8 cellular contexts compared by ENCODE assay signal in the genomic region with DNA sequence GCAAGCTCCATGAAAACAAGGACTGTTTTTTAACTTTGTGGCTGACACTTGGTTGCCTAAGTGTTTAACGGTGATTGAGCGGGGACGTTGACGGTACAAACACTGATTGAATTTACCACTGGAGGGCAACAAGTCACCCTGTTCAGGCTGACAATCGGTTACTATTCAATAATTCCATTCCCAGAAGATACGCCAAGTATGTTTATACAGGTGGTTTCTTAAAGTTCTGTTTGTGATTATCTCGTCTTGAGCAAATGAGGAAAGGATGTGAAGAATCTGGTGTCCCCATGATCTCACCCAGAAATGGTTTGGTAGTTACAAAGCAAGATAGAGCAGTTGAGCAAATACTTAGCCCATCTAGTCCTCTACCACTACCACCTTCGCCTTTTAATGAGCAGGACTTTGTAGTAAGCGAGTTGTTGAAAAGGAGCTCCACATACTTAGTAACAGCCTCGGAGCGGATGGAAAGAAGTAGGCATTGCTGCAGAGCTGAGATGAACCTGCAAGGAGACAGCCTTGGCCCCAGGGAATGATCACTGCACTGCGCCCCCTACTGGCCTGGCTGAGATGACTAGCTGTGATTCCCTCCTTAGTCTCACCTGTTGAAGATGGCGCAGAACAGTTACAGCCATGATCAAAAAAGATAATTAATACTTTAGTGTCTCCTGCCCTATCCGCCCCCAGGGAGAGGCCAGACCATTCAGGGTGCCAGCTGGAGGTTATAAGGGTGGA. TPM values are rescaled to one million over a fixed set of nuclear protein-coding genes. Genes with fewer than 3 reads are reported as not detected.
DNase-seq lines count a peak whose midpoint lies in the region; ATAC-seq and TF ChIP-seq lines count a peak whose summit lies in the region.

No MANE protein-coding gene starts in this region.

- DNase-seq in Caco-2, result peak; percentile 84 to 88
- DNase-seq in Jurkat, Clone E6-1 (ENCODE audit: low read depth, low spot score), result peak; percentile 77
- peak; percentile 87 for DNase-seq in OCI-M1 (lab: John Stamatoyannopoulos, UW)
- DNase-seq in activated T-cell treated with anti-CD3 and anti-CD28 coated beads, Interleukin-2, amount 50 U/mL, for 1 hour, result peak; percentile 91
- peak; percentile 71 to 89 (median 85) for DNase-seq in naive thymus-derived CD8-positive, alpha-beta T cell

- POLR2A ChIA-PET in Caco-2 (lab: Charles Lee), result interaction anchor here (0.6 to 1.6 kb wide), 4 partner anchors 36 to 119 kb away, joined by 3 to 11 read pairs (median 6); a partner anchor contains a TSS
- POLR2A ChIA-PET in naive thymus-derived CD8-positive, alpha-beta T cell (lab: Charles Lee), result interaction anchor here (0.6 to 5.3 kb wide), 45 partner anchors 10 to 760 kb away, joined by 3 to 75 read pairs (median 6); a partner anchor contains a TSS

- H3K9me3 Mint-ChIP-seq in Caco-2 (ENCODE audit: unreplicated experiment), result peaks cover 9% of the 10 kb centered on the region
- H3K9me3 Mint-ChIP-seq in naive thymus-derived CD8-positive, alpha-beta T cell, result no peaks in the 10 kb centered on the region
- peaks cover 3% of the 10 kb centered on the region for H3K9me3 Mint-ChIP-seq in stimulated activated memory B cell treated with anti-CD40 and anti-IgM and Interleukin-4, amounts not matched to agents 10 μg/mL and 1 μg/mL and 100 μg/mL, for 72 hours

- peak overlapping the region; percentile 79 for H3K27ac Mint-ChIP-seq in Caco-2 (ENCODE audit: unreplicated experiment)
- H3K27ac Mint-ChIP-seq in naive thymus-derived CD8-positive, alpha-beta T cell, result peak overlapping the region; percentile 86 to 99 (median 94)
- H3K27ac Mint-ChIP-seq in stimulated activated memory B cell treated with anti-CD40 and anti-IgM and Interleukin-4, amounts not matched to agents 10 μg/mL and 1 μg/mL and 100 μg/mL, for 72 hours, result peak overlapping the region; percentile 81

- H3K4me3 Mint-ChIP-seq in Caco-2 (ENCODE audit: unreplicated experiment), result peak overlapping the region; percentile 68
- peak overlapping the region; percentile 72 to 92 (median 90) for H3K4me3 Mint-ChIP-seq in naive thymus-derived CD8-positive, alpha-beta T cell
- H3K4me3 Mint-ChIP-seq in stimulated activated memory B cell treated with anti-CD40 and anti-IgM and Interleukin-4, amounts not matched to agents 10 μg/mL and 1 μg/mL and 100 μg/mL, for 72 hours, result peak overlapping the region; percentile 79

- CTCF ChIA-PET in Caco-2 (lab: Charles Lee), result interaction anchor here (0.6 to 2.8 kb wide), 34 partner anchors 9 to 367 kb away, joined by 3 to 41 read pairs (median 4); a partner anchor contains a TSS

- ATAC-seq in GM21447 (IDR thresholded peaks at IDR 0.05; ENCODE audit: unreplicated experiment) (peak; percentile 52), esophagus mucosa (peak; percentile 84)
- peak; percentile 70 for ATAC-seq in naive thymus-derived CD8-positive, alpha-beta T cell
- ATAC-seq in stimulated activated memory B cell treated with anti-CD40 and anti-IgM and Interleukin-4, amounts not matched to agents 10 μg/mL and 1 μg/mL and 100 μg/mL, for 72 hours, result peak; percentile 88

- peaks cover 18% of the 10 kb centered on the region for H3K4me1 ChIP-seq in Caco-2

- no peaks in the 10 kb centered on the region for H3K27me3 ChIP-seq in Caco-2 (replicated peaks; ENCODE audit: control insufficient read depth, insufficient read depth, low read length)

- TF ChIP-seq CTCF in Caco-2 (IDR thresholded peaks at IDR 0.05; ENCODE audit: insufficient read depth in 1 of 2, low read depth in 1 of 2, low read length in 1 of 2, severe bottlenecking in 1 of 2, unreplicated experiment in 1 of 2), result peak; percentile 84 to 87

- BruUV-seq in Caco-2 (replicated peaks; lab: Mats Ljungman, UMichigan), result no TSS peak

- H3K36me3 Mint-ChIP-seq in Caco-2 (ENCODE audit: insufficient read depth, unreplicated experiment), result peaks cover 7% of the 10 kb centered on the region
- H3K36me3 Mint-ChIP-seq in naive thymus-derived CD8-positive, alpha-beta T cell, result peaks cover 0 to 12% (median 0%) of the 10 kb centered on the region in 3 donors
- H3K36me3 Mint-ChIP-seq in stimulated activated memory B cell treated with anti-CD40 and anti-IgM and Interleukin-4, amounts not matched to agents 10 μg/mL and 1 μg/mL and 100 μg/mL, for 72 hours, result peaks cover 9% of the 10 kb centered on the region

- H3K36me3 ChIP-seq in Caco-2 (ENCODE audit: control insufficient read depth, insufficient read depth, low read length), result no peaks in the 10 kb centered on the region

- no peaks in the 10 kb centered on the region for H3K27me3 Mint-ChIP-seq in Caco-2 (ENCODE audit: insufficient read depth, unreplicated experiment)
- peaks cover 0 to 3% (median 0%) of the 10 kb centered on the region in 5 donors for H3K27me3 Mint-ChIP-seq in naive thymus-derived CD8-positive, alpha-beta T cell
- no peaks in the 10 kb centered on the region for H3K27me3 Mint-ChIP-seq in stimulated activated memory B cell treated with anti-CD40 and anti-IgM and Interleukin-4, amounts not matched to agents 10 μg/mL and 1 μg/mL and 100 μg/mL, for 72 hours

- peak overlapping the region; percentile 31 for H3K4me3 ChIP-seq in Caco-2 (ENCODE audit: low read depth, low read length)
- H3K4me3 ChIP-seq in Jurkat, Clone E6-1 (ENCODE audit: low read length), result peak overlapping the region; percentile 42

- H3K9me3 ChIP-seq in Caco-2, result no peaks in the 10 kb centered on the region

- intact Hi-C loops in Caco-2 (cut with micrococcal nuclease; ENCODE audit: unreplicated experiment), result loop anchor here (1.0 to 2.0 kb wide), 5 partner anchors 14 to 161 kb away; no protein-coding TSS in a partner anchor

- peaks cover 14% of the 10 kb centered on the region for H3K4me1 Mint-ChIP-seq in Caco-2 (ENCODE audit: low read depth, unreplicated experiment)
- peaks cover 10 to 44% (median 20%) of the 10 kb centered on the region in 4 donors for H3K4me1 Mint-ChIP-seq in naive thymus-derived CD8-positive, alpha-beta T cell
- peaks cover 19% of the 10 kb centered on the region for H3K4me1 Mint-ChIP-seq in stimulated activated memory B cell treated with anti-CD40 and anti-IgM and Interleukin-4, amounts not matched to agents 10 μg/mL and 1 μg/mL and 100 μg/mL, for 72 hours

RNA-seq across cellular contexts. Expression of a gene that starts 36.3 kb away (rescaled TPM):
- total RNA-seq in Caco-2 (2022) (19.7 and 20.4 TPM in 2 replicates), esophagus mucosa (15.5 TPM)
- polyA plus RNA-seq in Jurkat, Clone E6-1 (2012; ENCODE audit: insufficient read depth, insufficient read length), result 16.9 TPM
- total RNA-seq in naive thymus-derived CD8-positive, alpha-beta T cell, result 10 to 100 TPM; 50.1 to 53.7 TPM
- polyA plus RNA-seq in naive thymus-derived CD8-positive, alpha-beta T cell, result 10 to 100 TPM; 48.7 to 69.0 (median 51.8) TPM

RNA-seq across cellular contexts. Expression of a gene that starts 42.2 kb away (rescaled TPM):
- total RNA-seq in Caco-2 (2022), result 47.0 and 56.9 TPM in 2 replicates
- 43.7 TPM for polyA plus RNA-seq in Jurkat, Clone E6-1 (2012; ENCODE audit: insufficient read depth, insufficient read length)
- 86.8 TPM for total RNA-seq in esophagus mucosa
- 10 to 100 TPM; 24.4 to 27.8 TPM for total RNA-seq in naive thymus-derived CD8-positive, alpha-beta T cell
- polyA plus RNA-seq in naive thymus-derived CD8-positive, alpha-beta T cell, result 10 to 100 TPM; 11.3 to 30.9 (median 23.0) TPM

Comparison
In these comparisons a context has a peak if more than half of its experiments do, and no peak if none do; other contexts are left out.
1. Peak in every context shown above with its lines: DNase-seq, ATAC-seq and H3K4me3 ChIP-seq.